In genomic region chr11:11129118-11129517, GRCh38 we compare ENCODE assay signal across 34 cellular contexts.
"Had no signal": no experiment of that assay in that cellular context is flagged by ENCODE, and none has a peak within 500 bp of the region (broad histone marks: within the 10 kb centered on the region; RNA-seq: fewer than 3 reads in every experiment).

No MANE protein-coding gene starts in this region.

- H3K4me3 ChIP-seq: MG63 had no signal

- H3K4me2 ChIP-seq: KMS-11 had no signal

- H3K27ac ChIP-seq: KMS-11 had no signal

- H3K27me3 ChIP-seq: MG63 had no signal

- DNase-seq: Karpas-422, Kasumi-1, MG63, MV-4-11, NCI-H1048, NCI-H1092, NCI-H1092 treated with DMSO at 0.1 percent for 48 hours, NCI-H1105, NCI-H1105 treated with DMSO at 0.1 percent for 48 hours, NCI-H1417, NCI-H1417 treated with DMSO at 0.1 percent for 48 hours, NCI-H1436, NCI-H1436 treated with DMSO at 0.1 percent for 48 hours, NCI-H146, NCI-H1694, NCI-H1694 treated with DMSO at 0.1 percent for 48 hours, NCI-H187, NCI-H187 treated with DMSO at 0.1 percent for 48 hours, NCI-H1930, NCI-H2029, NCI-H2029 treated with DMSO at 0.1 percent for 48 hours, NCI-H2081, NCI-H2081 treated with DMSO at 0.1 percent for 48 hours, NCI-H2107, NCI-H2171, NCI-H2171 treated with DMSO at 0.1 percent for 48 hours, NCI-H2227 treated with DMSO at 0.1 percent for 48 hours, NCI-H226, NCI-H345, NCI-H446, NCI-H446 treated with DMSO at 0.1 percent for 48 hours, NCI-H510A, NCI-H510A treated with DMSO at 0.1 percent for 48 hours had no signal

- H3K9ac ChIP-seq: KMS-11 had no signal

- H3K36me3 ChIP-seq: MG63 had no signal
